ENCODE assay signal across 8 cellular contexts in the genomic region with DNA sequence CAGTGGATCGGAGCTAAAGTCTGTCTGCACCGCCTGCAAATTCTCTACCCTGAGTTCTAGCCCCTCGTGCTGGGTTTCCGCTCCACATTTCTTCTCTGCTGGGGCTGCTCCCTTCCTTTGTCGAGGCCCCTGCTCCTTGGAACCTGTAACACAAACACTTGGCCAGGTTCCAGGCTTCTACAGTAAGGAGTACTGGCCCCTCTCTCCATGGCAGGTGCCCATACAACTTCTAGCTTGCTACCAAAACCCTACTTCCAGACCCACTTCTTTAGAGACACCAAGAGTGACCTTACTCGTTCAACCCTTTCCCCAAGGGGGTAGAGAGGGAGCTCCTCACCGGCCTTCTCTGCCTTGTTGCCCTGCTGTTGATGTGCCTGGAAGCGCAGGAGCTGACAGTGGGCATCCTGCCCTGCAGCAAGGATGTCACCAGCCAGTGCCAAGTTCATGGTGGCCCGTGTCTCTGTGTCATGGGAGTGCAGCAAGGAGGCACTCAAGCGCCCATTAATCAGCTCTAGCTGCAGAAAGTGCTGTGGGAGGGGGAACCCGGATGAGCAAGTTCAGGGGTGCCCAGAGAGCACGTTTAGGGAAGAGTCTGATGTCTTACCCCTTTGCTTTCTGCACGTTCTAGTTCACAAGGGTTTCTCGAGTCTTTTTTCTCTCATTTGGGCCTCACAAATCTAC. TPM values are rescaled to one million over a fixed set of nuclear protein-coding genes. Genes with fewer than 3 reads are reported as not detected.
DNase-seq lines count a peak whose midpoint lies in the region; ATAC-seq lines count a peak whose summit lies in the region.

No MANE protein-coding gene starts in this region.

- WGBS in right cardiac atrium: 36% methylated on average over 14 of the region's 14 CpGs

- peak overlapping the region; percentile 52 for H3K27ac ChIP-seq in right cardiac atrium (ENCODE audit: low read length)
- peak overlapping the region in 14 of 21 experiments; percentile 79 to 98 (median 90) for H3K27ac ChIP-seq in skin epidermis

- POLR2A ChIA-PET in activated CD8-positive, alpha-beta T cell treated with anti-CD3 and anti-CD28 coated beads, Interleukin-2, amount 10 ng/mL, durations not matched to agents 7 days and 5 days (lab: Charles Lee): interaction anchor here (0.5 to 3.9 kb wide), 6 partner anchors 10 to 173 kb away, joined by 3 to 31 read pairs (median 5); partner anchors contain the start of genes ABHD1, ATRAID and SLC5A6

- H3K4me1 Mint-ChIP-seq in activated CD8-positive, alpha-beta T cell treated with anti-CD3 and anti-CD28 coated beads, Interleukin-2, amount 10 ng/mL, durations not matched to agents 7 days and 5 days (ENCODE audit: low read depth): peaks cover 29% of the 10 kb centered on the region

- H3K4me3 Mint-ChIP-seq in activated CD8-positive, alpha-beta T cell treated with anti-CD3 and anti-CD28 coated beads, Interleukin-2, amount 10 ng/mL, durations not matched to agents 7 days and 5 days: peak overlapping the region; percentile 94

- H3K27ac Mint-ChIP-seq in activated CD8-positive, alpha-beta T cell treated with anti-CD3 and anti-CD28 coated beads, Interleukin-2, amount 10 ng/mL, durations not matched to agents 7 days and 5 days: peak overlapping the region; percentile 84

- peaks cover 42% of the 10 kb centered on the region for H3K36me3 Mint-ChIP-seq in activated CD8-positive, alpha-beta T cell treated with anti-CD3 and anti-CD28 coated beads, Interleukin-2, amount 10 ng/mL, durations not matched to agents 7 days and 5 days (ENCODE audit: low read depth)

- H3K27me3 ChIP-seq in right cardiac atrium (ENCODE audit: control insufficient read depth, insufficient read depth): no peaks in the 10 kb centered on the region

- peaks cover 8% of the 10 kb centered on the region for H3K4me1 ChIP-seq in right cardiac atrium (ENCODE audit: control insufficient read depth, insufficient read depth, low read length)

- intact Hi-C loops in right cardiac atrium (cut with DNase I): no loop called here

- ATAC-seq in activated CD8-positive, alpha-beta T cell treated with anti-CD3 and anti-CD28 coated beads, Interleukin-2, amount 10 ng/mL, durations not matched to agents 7 days and 5 days: no peak
- ATAC-seq in right cardiac atrium (no peak), GM18870 (IDR thresholded peaks at IDR 0.05; ENCODE audit: unreplicated experiment) (no peak), HG03108 (IDR thresholded peaks at IDR 0.05; ENCODE audit: unreplicated experiment) (no peak)

- H3K9me3 Mint-ChIP-seq in activated CD8-positive, alpha-beta T cell treated with anti-CD3 and anti-CD28 coated beads, Interleukin-2, amount 10 ng/mL, durations not matched to agents 7 days and 5 days (ENCODE audit: insufficient read depth): no peaks in the 10 kb centered on the region

- no peaks in the 10 kb centered on the region for H3K9me3 ChIP-seq in right cardiac atrium (ENCODE audit: control insufficient read depth, low read length)

- H3K27me3 Mint-ChIP-seq in activated CD8-positive, alpha-beta T cell treated with anti-CD3 and anti-CD28 coated beads, Interleukin-2, amount 10 ng/mL, durations not matched to agents 7 days and 5 days (ENCODE audit: low read depth): no peaks in the 10 kb centered on the region

- DNase-seq in DMS 273 (lab: John Stamatoyannopoulos, UW; ENCODE audit: unreplicated experiment) (peak; percentile 51), DMS 273 treated with DMSO at 0.1 percent for 48 hours (lab: John Stamatoyannopoulos, UW) (no peak), right cardiac atrium (peak in 1 of 3 donors; percentile 36)
- DNase-seq in activated CD8-positive, alpha-beta T cell treated with anti-CD3 and anti-CD28 coated beads, Interleukin-2, amount 10 ng/mL, durations not matched to agents 7 days and 5 days: peak; percentile 46
- DNase-seq in activated CD4-positive, CD25-positive, alpha-beta regulatory T cell (lab: John Stamatoyannopoulos, UW): no peak

- H3K4me3 ChIP-seq in right cardiac atrium (ENCODE audit: low read length): peak overlapping the region; percentile 71
- H3K4me3 ChIP-seq in skin epidermis: peak overlapping the region; percentile 80 to 98 (median 97)

- CTCF ChIA-PET in activated CD8-positive, alpha-beta T cell treated with anti-CD3 and anti-CD28 coated beads, Interleukin-2, amount 10 ng/mL, durations not matched to agents 7 days and 5 days (lab: Charles Lee): interaction anchor here (0.8 to 3.1 kb wide), 22 partner anchors 9 to 550 kb away, joined by 3 to 26 read pairs (median 4); partner anchors contain the start of genes ABHD1, AGBL5, ATRAID and CAD

RNA-seq across cellular contexts. Expression of gene PREB, which starts 1.1 kb away (rescaled TPM):
- 10 to 100 TPM; 66.5 to 72.1 TPM for total RNA-seq in activated CD8-positive, alpha-beta T cell treated with anti-CD3 and anti-CD28 coated beads, Interleukin-2, amount 10 ng/mL, durations not matched to agents 7 days and 5 days
- total RNA-seq in right cardiac atrium: 10 to 100 TPM; 46.3 to 52.7 (median 47.9) TPM
- 48.5 TPM for polyA plus RNA-seq in right cardiac atrium

RNA-seq across cellular contexts. Expression of gene PRR30, which starts 5.9 kb away (rescaled TPM):
- not detected for total RNA-seq in activated CD8-positive, alpha-beta T cell treated with anti-CD3 and anti-CD28 coated beads, Interleukin-2, amount 10 ng/mL, durations not matched to agents 7 days and 5 days
- not detected for total RNA-seq in right cardiac atrium
- not detected for polyA plus RNA-seq in right cardiac atrium

RNA-seq across cellular contexts. Expression of gene ABHD1, which starts 9.7 kb away (rescaled TPM):
- total RNA-seq in activated CD8-positive, alpha-beta T cell treated with anti-CD3 and anti-CD28 coated beads, Interleukin-2, amount 10 ng/mL, durations not matched to agents 7 days and 5 days: under 1 TPM; 0.23 to 0.45 TPM
- 1 to 10 TPM; 1.6 to 4.7 (median 2.6) TPM for total RNA-seq in right cardiac atrium
- 5.1 TPM for polyA plus RNA-seq in right cardiac atrium

RNA-seq across cellular contexts. Expression of gene CGREF1, which starts 14.4 kb away (rescaled TPM):
- under 1 TPM; 0.61 to 0.94 TPM for total RNA-seq in activated CD8-positive, alpha-beta T cell treated with anti-CD3 and anti-CD28 coated beads, Interleukin-2, amount 10 ng/mL, durations not matched to agents 7 days and 5 days
- 1 to 10 TPM; 4.0 to 9.6 (median 5.6) TPM for total RNA-seq in right cardiac atrium
- 4.7 TPM for polyA plus RNA-seq in right cardiac atrium

RNA-seq across cellular contexts. Expression of gene TCF23, which starts 15.5 kb away (rescaled TPM):
- not detected for total RNA-seq in activated CD8-positive, alpha-beta T cell treated with anti-CD3 and anti-CD28 coated beads, Interleukin-2, amount 10 ng/mL, durations not matched to agents 7 days and 5 days
- under 1 TPM; 0.06 to 0.15 (median 0.11) TPM for total RNA-seq in right cardiac atrium
- 0.05 TPM for polyA plus RNA-seq in right cardiac atrium

Comparison
In these comparisons a context has a peak if more than half of its experiments do, and no peak if none do; other contexts are left out.
1. DNase-seq: peak in DMS 273 (single experiment) and activated CD8-positive, alpha-beta T cell treated with anti-CD3 and anti-CD28 coated beads, Interleukin-2, amount 10 ng/mL, durations not matched to agents 7 days and 5 days (single experiment); none in DMS 273 treated with DMSO at 0.1 percent for 48 hours (single experiment) and activated CD4-positive, CD25-positive, alpha-beta regulatory T cell (0 of 4).